In the genomic region with DNA sequence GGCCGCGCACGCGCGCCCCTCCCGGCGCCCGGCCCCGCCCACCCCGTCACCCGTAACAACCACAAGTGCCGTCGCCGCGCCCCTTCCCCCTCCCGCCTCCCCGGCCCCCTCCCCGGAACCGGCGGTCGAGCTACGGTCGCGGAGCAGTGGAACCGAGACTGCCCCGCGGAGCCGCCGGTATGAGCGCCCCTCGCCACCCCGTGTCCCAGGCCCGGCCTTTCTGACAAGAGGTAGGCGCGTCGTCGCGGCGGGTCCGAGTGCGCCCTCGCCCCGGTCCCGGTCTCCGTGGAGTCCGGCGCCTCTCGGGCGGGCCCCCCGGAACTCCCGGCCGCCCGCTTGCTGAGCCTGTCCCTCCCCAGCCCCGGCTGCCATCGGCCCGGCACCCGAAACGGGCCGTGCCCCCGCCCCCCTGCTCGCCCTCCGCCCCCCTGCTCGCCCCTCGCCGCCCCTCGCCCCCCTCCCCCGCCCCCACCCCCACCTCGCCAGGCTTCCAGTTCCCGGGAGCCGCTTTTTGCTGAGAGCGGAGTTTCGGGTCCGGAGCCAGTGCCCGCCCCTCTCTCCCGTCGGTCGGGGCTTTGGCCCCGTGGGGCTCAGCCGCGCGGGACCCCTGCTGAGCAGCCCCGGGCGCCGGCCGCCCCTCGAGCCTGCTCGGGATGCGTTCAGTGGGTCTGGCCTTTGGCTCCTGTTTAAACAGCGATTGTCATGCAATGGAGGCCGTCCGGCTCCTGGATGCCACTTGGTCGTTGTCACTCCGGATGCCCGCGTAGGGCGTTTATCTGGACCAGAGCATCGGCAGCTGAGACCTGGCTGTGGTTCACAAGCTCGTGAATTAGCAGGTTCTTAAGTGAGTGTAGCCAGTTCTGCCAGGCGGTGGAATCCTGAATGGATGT, we compare ENCODE assay signal across 1 cellular context.
TF ChIP-seq lines count a peak whose summit lies in the region.

A gene (plus strand): TSS at position 92 of the 890 bp plus-strand sequence. CDS start 2,628 bp downstream, outside the sequence.

TF ChIP-seq in HepG2, 621 proteins besides CTCF, POLR2A, EP300 and RAD21 (continued from another document and continues in another):
- TF ChIP-seq, protein P1, sequence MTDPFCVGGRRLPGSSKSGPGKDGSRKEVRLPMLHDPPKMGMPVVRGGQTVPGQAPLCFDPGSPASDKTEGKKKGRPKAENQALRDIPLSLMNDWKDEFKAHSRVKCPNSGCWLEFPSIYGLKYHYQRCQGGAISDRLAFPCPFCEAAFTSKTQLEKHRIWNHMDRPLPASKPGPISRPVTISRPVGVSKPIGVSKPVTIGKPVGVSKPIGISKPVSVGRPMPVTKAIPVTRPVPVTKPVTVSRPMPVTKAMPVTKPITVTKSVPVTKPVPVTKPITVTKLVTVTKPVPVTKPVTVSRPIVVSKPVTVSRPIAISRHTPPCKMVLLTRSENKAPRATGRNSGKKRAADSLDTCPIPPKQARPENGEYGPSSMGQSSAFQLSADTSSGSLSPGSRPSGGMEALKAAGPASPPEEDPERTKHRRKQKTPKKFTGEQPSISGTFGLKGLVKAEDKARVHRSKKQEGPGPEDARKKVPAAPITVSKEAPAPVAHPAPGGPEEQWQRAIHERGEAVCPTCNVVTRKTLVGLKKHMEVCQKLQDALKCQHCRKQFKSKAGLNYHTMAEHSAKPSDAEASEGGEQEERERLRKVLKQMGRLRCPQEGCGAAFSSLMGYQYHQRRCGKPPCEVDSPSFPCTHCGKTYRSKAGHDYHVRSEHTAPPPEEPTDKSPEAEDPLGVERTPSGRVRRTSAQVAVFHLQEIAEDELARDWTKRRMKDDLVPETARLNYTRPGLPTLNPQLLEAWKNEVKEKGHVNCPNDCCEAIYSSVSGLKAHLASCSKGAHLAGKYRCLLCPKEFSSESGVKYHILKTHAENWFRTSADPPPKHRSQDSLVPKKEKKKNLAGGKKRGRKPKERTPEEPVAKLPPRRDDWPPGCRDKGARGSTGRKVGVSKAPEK (CRISPR knock-in tag; IDR thresholded peaks at IDR 0.05; ENCODE audit: borderline replicate concordance) = no peak
- TF ChIP-seq HOXA9 (CRISPR knock-in tag; IDR thresholded peaks at IDR 0.05; ENCODE audit: borderline replicate concordance) (no peak), SOX6 (IDR thresholded peaks at IDR 0.05) (no peak), SOX6 (CRISPR knock-in tag; IDR thresholded peaks at IDR 0.05) (no peak), WIZ (CRISPR knock-in tag; IDR thresholded peaks at IDR 0.05) (no peak), ZNF136 (CRISPR knock-in tag; IDR thresholded peaks at IDR 0.05; ENCODE audit: low read depth) (no peak), GPN1 (CRISPR knock-in tag; IDR thresholded peaks at IDR 0.05; ENCODE audit: borderline replicate concordance) (no peak), CC2D1A (CRISPR knock-in tag; IDR thresholded peaks at IDR 0.05) (no peak), SRSF1 (optimal IDR thresholded peaks at IDR 0.05; ENCODE audit: low read depth, low read length) (peak; percentile 68), EZH2 (conservative IDR thresholded peaks at IDR 0.05; ENCODE audit: low read depth, low read length) (no peak), XRCC5 (optimal IDR thresholded peaks at IDR 0.05; ENCODE audit: low read length) (peak; percentile 59), ZNF232 (CRISPR knock-in tag; IDR thresholded peaks at IDR 0.05; ENCODE audit: borderline replicate concordance) (no peak), THYN1 (CRISPR knock-in tag; IDR thresholded peaks at IDR 0.05; ENCODE audit: borderline replicate concordance, low read depth) (no peak), KDM3A (CRISPR knock-in tag; IDR thresholded peaks at IDR 0.05; ENCODE audit: low read depth) (no peak), PAF1 (CRISPR knock-in tag; IDR thresholded peaks at IDR 0.05) (no peak), ZNF746 (CRISPR knock-in tag; IDR thresholded peaks at IDR 0.05) (no peak), ZBTB38 (CRISPR knock-in tag; IDR thresholded peaks at IDR 0.05) (no peak), ZNF850 (CRISPR knock-in tag; conservative IDR thresholded peaks at IDR 0.05) (no peak; the same call in 1 of the 2 replicates), KDM5B (CRISPR knock-in tag; IDR thresholded peaks at IDR 0.05; ENCODE audit: borderline replicate concordance) (peak; percentile 40; the same call in 1 of the 2 replicates), ZFY (CRISPR knock-in tag; IDR thresholded peaks at IDR 0.05) (peak; percentile 29; the same call in 1 of the 2 replicates), ZNF614 (CRISPR knock-in tag; IDR thresholded peaks at IDR 0.05; ENCODE audit: borderline replicate concordance) (peak; percentile 16; the same call in 1 of the 2 replicates), ZNF33A (CRISPR knock-in tag; IDR thresholded peaks at IDR 0.05; ENCODE audit: borderline replicate concordance) (0 out of 2 replicates have a peak, but pooled peaks have one; percentile 29), ZNF629 (CRISPR knock-in tag; conservative IDR thresholded peaks at IDR 0.05) (no peak), HNRNPLL (IDR thresholded peaks at IDR 0.05; ENCODE audit: low read depth, low read length, poor library complexity, severe bottlenecking) (peak; percentile 28), ZNF790 (CRISPR knock-in tag; IDR thresholded peaks at IDR 0.05; ENCODE audit: borderline replicate concordance) (no peak), NFKBIZ (CRISPR knock-in tag; IDR thresholded peaks at IDR 0.05) (no peak)
- TF ChIP-seq, protein P2, sequence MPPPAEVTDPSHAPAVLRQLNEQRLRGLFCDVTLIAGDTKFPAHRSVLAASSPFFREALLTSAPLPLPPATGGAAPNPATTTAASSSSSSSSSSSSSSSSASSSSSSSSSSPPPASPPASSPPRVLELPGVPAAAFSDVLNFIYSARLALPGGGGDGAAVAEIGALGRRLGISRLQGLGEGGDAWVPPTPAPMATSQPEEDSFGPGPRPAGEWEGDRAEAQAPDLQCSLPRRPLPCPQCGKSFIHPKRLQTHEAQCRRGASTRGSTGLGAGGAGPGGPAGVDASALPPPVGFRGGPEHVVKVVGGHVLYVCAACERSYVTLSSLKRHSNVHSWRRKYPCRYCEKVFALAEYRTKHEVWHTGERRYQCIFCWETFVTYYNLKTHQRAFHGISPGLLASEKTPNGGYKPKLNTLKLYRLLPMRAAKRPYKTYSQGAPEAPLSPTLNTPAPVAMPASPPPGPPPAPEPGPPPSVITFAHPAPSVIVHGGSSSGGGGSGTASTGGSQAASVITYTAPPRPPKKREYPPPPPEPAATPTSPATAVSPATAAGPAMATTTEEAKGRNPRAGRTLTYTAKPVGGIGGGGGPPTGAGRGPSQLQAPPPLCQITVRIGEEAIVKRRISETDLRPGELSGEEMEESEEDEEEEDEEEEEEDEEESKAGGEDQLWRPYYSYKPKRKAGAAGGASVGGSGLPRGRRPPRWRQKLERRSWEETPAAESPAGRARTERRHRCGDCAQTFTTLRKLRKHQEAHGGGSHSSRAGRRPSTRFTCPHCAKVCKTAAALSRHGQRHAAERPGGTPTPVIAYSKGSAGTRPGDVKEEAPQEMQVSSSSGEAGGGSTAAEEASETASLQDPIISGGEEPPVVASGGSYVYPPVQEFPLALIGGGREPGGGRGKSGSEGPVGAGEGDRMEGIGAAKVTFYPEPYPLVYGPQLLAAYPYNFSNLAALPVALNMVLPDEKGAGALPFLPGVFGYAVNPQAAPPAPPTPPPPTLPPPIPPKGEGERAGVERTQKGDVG (CRISPR knock-in tag; IDR thresholded peaks at IDR 0.05; ENCODE audit: borderline replicate concordance) = no peak
- TF ChIP-seq, protein P3, sequence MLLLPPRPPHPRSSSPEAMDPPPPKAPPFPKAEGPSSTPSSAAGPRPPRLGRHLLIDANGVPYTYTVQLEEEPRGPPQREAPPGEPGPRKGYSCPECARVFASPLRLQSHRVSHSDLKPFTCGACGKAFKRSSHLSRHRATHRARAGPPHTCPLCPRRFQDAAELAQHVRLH (CRISPR knock-in tag; IDR thresholded peaks at IDR 0.05; ENCODE audit: borderline replicate concordance, low read depth) = no peak
- TF ChIP-seq, protein P4, sequence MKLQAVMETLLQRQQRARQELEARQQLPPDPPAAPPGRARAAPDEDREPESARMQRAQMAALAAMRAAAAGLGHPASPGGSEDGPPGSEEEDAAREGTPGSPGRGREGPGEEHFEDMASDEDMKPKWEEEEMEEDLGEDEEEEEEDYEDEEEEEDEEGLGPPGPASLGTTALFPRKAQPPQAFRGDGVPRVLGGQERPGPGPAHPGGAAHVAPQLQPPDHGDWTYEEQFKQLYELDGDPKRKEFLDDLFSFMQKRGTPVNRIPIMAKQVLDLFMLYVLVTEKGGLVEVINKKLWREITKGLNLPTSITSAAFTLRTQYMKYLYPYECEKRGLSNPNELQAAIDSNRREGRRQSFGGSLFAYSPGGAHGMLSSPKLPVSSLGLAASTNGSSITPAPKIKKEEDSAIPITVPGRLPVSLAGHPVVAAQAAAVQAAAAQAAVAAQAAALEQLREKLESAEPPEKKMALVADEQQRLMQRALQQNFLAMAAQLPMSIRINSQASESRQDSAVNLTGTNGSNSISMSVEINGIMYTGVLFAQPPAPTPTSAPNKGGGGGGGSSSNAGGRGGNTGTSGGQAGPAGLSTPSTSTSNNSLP (IDR thresholded peaks at IDR 0.05; ENCODE audit: low read depth, low read length) = no peak
- TF ChIP-seq, protein P5, sequence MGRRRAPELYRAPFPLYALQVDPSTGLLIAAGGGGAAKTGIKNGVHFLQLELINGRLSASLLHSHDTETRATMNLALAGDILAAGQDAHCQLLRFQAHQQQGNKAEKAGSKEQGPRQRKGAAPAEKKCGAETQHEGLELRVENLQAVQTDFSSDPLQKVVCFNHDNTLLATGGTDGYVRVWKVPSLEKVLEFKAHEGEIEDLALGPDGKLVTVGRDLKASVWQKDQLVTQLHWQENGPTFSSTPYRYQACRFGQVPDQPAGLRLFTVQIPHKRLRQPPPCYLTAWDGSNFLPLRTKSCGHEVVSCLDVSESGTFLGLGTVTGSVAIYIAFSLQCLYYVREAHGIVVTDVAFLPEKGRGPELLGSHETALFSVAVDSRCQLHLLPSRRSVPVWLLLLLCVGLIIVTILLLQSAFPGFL (CRISPR knock-in tag; IDR thresholded peaks at IDR 0.05) = no peak
- TF ChIP-seq, protein P6, sequence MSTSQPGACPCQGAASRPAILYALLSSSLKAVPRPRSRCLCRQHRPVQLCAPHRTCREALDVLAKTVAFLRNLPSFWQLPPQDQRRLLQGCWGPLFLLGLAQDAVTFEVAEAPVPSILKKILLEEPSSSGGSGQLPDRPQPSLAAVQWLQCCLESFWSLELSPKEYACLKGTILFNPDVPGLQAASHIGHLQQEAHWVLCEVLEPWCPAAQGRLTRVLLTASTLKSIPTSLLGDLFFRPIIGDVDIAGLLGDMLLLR (CRISPR knock-in tag; IDR thresholded peaks at IDR 0.05) = no peak
- TF ChIP-seq, protein P7, sequence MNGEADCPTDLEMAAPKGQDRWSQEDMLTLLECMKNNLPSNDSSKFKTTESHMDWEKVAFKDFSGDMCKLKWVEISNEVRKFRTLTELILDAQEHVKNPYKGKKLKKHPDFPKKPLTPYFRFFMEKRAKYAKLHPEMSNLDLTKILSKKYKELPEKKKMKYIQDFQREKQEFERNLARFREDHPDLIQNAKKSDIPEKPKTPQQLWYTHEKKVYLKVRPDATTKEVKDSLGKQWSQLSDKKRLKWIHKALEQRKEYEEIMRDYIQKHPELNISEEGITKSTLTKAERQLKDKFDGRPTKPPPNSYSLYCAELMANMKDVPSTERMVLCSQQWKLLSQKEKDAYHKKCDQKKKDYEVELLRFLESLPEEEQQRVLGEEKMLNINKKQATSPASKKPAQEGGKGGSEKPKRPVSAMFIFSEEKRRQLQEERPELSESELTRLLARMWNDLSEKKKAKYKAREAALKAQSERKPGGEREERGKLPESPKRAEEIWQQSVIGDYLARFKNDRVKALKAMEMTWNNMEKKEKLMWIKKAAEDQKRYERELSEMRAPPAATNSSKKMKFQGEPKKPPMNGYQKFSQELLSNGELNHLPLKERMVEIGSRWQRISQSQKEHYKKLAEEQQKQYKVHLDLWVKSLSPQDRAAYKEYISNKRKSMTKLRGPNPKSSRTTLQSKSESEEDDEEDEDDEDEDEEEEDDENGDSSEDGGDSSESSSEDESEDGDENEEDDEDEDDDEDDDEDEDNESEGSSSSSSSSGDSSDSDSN (CRISPR knock-in tag; IDR thresholded peaks at IDR 0.05) = peak; percentile 68; the same call in 1 of the 2 replicates
- TF ChIP-seq, protein P8, sequence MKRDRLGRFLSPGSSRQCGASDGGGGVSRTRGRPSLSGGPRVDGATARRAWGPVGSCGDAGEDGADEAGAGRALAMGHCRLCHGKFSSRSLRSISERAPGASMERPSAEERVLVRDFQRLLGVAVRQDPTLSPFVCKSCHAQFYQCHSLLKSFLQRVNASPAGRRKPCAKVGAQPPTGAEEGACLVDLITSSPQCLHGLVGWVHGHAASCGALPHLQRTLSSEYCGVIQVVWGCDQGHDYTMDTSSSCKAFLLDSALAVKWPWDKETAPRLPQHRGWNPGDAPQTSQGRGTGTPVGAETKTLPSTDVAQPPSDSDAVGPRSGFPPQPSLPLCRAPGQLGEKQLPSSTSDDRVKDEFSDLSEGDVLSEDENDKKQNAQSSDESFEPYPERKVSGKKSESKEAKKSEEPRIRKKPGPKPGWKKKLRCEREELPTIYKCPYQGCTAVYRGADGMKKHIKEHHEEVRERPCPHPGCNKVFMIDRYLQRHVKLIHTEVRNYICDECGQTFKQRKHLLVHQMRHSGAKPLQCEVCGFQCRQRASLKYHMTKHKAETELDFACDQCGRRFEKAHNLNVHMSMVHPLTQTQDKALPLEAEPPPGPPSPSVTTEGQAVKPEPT (CRISPR knock-in tag; IDR thresholded peaks at IDR 0.05; ENCODE audit: low read depth) = no peak
- TF ChIP-seq, protein P9, sequence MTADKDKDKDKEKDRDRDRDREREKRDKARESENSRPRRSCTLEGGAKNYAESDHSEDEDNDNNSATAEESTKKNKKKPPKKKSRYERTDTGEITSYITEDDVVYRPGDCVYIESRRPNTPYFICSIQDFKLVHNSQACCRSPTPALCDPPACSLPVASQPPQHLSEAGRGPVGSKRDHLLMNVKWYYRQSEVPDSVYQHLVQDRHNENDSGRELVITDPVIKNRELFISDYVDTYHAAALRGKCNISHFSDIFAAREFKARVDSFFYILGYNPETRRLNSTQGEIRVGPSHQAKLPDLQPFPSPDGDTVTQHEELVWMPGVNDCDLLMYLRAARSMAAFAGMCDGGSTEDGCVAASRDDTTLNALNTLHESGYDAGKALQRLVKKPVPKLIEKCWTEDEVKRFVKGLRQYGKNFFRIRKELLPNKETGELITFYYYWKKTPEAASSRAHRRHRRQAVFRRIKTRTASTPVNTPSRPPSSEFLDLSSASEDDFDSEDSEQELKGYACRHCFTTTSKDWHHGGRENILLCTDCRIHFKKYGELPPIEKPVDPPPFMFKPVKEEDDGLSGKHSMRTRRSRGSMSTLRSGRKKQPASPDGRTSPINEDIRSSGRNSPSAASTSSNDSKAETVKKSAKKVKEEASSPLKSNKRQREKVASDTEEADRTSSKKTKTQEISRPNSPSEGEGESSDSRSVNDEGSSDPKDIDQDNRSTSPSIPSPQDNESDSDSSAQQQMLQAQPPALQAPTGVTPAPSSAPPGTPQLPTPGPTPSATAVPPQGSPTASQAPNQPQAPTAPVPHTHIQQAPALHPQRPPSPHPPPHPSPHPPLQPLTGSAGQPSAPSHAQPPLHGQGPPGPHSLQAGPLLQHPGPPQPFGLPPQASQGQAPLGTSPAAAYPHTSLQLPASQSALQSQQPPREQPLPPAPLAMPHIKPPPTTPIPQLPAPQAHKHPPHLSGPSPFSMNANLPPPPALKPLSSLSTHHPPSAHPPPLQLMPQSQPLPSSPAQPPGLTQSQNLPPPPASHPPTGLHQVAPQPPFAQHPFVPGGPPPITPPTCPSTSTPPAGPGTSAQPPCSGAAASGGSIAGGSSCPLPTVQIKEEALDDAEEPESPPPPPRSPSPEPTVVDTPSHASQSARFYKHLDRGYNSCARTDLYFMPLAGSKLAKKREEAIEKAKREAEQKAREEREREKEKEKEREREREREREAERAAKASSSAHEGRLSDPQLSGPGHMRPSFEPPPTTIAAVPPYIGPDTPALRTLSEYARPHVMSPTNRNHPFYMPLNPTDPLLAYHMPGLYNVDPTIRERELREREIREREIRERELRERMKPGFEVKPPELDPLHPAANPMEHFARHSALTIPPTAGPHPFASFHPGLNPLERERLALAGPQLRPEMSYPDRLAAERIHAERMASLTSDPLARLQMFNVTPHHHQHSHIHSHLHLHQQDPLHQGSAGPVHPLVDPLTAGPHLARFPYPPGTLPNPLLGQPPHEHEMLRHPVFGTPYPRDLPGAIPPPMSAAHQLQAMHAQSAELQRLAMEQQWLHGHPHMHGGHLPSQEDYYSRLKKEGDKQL (CRISPR knock-in tag; IDR thresholded peaks at IDR 0.05; ENCODE audit: low read depth) = 0 out of 2 replicates have a peak, but pooled peaks have one; percentile 17
